Comparison of ENCODE assay signal across 2 cellular contexts in genomic region chr3:31667582-31667981, GRCh38.
TF ChIP-seq lines count a peak whose summit lies in the region.

No MANE protein-coding gene starts in this region.

TF ChIP-seq in HepG2, 621 proteins besides CTCF, POLR2A, EP300 and RAD21 (continued from another document):
- TF ChIP-seq ZBTB40 (IDR thresholded peaks at IDR 0.05) (no peak; the same call in 1 of the 2 replicates), ZBTB40 (CRISPR knock-in tag; IDR thresholded peaks at IDR 0.05) (peak; percentile 43; the same call in 1 of the 2 replicates), ZNF737 (CRISPR knock-in tag; IDR thresholded peaks at IDR 0.05; ENCODE audit: borderline replicate concordance) (no peak), ZNF414 (CRISPR knock-in tag; IDR thresholded peaks at IDR 0.05) (no peak), IRF2 (CRISPR knock-in tag; IDR thresholded peaks at IDR 0.05) (no peak), KDM3A (CRISPR knock-in tag; IDR thresholded peaks at IDR 0.05; ENCODE audit: low read depth) (no peak)

TF ChIP-seq in K562, 482 proteins besides CTCF, POLR2A, EP300 and RAD21 (continued from another document):
- peak; percentile 88 for TF ChIP-seq ZBTB40 (IDR thresholded peaks at IDR 0.05)
- peak; percentile 41; the same call in 1 of the 2 replicates for TF ChIP-seq ZBTB40 (CRISPR knock-in tag; IDR thresholded peaks at IDR 0.05)
- TF ChIP-seq HMG20A (CRISPR knock-in tag; conservative IDR thresholded peaks at IDR 0.05) = no peak
- no peak for TF ChIP-seq RREB1 (CRISPR knock-in tag; IDR thresholded peaks at IDR 0.05)
TF ChIP-seq in K562: peak in this region for 1.
